Comparison of ENCODE assay signal across 8 cellular contexts in genomic region chr13:98476538-98476966, GRCh38.
DNase-seq lines count a peak whose midpoint lies in the region; ATAC-seq, FAIRE-seq and TF ChIP-seq lines count a peak whose summit lies in the region.

No MANE protein-coding gene starts in this region.

- H3K4me3 Mint-ChIP-seq in astrocyte (ENCODE audit: unreplicated experiment) = peak overlapping the region; percentile 76

- H3K4me2 ChIP-seq in astrocyte (ENCODE audit: low read length) = peak overlapping the region; percentile 75

- H3K4me1 Mint-ChIP-seq in astrocyte (ENCODE audit: low read depth, unreplicated experiment) = peaks cover 53% of the 10 kb centered on the region

- no peaks in the 10 kb centered on the region for H3K9me3 ChIP-seq in astrocyte (ENCODE audit: insufficient read depth, low read depth, low read length)
- H3K9me3 ChIP-seq in left lung = no peaks in the 10 kb centered on the region

- H3K36me3 ChIP-seq in astrocyte (ENCODE audit: insufficient read depth, low read length) (peaks cover 7% of the 10 kb centered on the region), left lung (peaks cover 0 to 37% of the 10 kb centered on the region in 2 donors)

- H3K36me3 Mint-ChIP-seq in astrocyte (ENCODE audit: low read depth, unreplicated experiment) = peaks cover 19% of the 10 kb centered on the region

- DNase-seq in AG08395 (ENCODE audit: low spot score) = peak; percentile 95
- DNase-seq in T-helper 22 cell (ENCODE audit: low read depth) = peak; percentile 89
- peak; percentile 94 for DNase-seq in astrocyte (ENCODE audit: low read depth)
- DNase-seq in left lung = peak; percentile 77 to 88
- peak; percentile 83 to 87 for DNase-seq in stimulated activated CD8-positive, alpha-beta memory T cell treated with anti-CD3 and anti-CD28 coated beads, Interleukin-15, amount 100 ng/mL, for 48 hours (ENCODE audit: low read depth in 2 of 2)
- no peak for DNase-seq in NCI-H2171 (lab: John Stamatoyannopoulos, UW)

- peak; percentile 94 for ATAC-seq in GM19372 (IDR thresholded peaks at IDR 0.05; ENCODE audit: low read depth, unreplicated experiment)
- peak; percentile 85 for ATAC-seq in HG03457 (IDR thresholded peaks at IDR 0.05; ENCODE audit: unreplicated experiment)
- ATAC-seq in left lung = peak; percentile 62

- H3K27me3 ChIP-seq in astrocyte (ENCODE audit: insufficient read depth, low read length) (no peaks in the 10 kb centered on the region), left lung (no peaks in the 10 kb centered on the region)

- H3K4me3 ChIP-seq in astrocyte (ENCODE audit: insufficient read depth, low read depth, low read length) (no peak overlapping the region), left lung (no peak overlapping the region)

- H3K27ac Mint-ChIP-seq in astrocyte (ENCODE audit: unreplicated experiment) = peak overlapping the region; percentile 100

- H3K9me3 Mint-ChIP-seq in astrocyte (ENCODE audit: unreplicated experiment) = no peaks in the 10 kb centered on the region

- peaks cover 63% of the 10 kb centered on the region for H3K79me2 ChIP-seq in astrocyte (ENCODE audit: insufficient read depth, low read length)

- intact Hi-C loops in left lung (cut with DNase I) = loop anchor here in 1 of 2 donors (10.0 kb wide), 1 partner anchor 98 kb away; the partner anchor contains the start of gene STK24

- H4K20me1 ChIP-seq in astrocyte (ENCODE audit: insufficient read depth, low read length) = no peaks in the 10 kb centered on the region

- H3K27me3 Mint-ChIP-seq in astrocyte (ENCODE audit: low read depth, unreplicated experiment) = no peaks in the 10 kb centered on the region

- FAIRE-seq in astrocyte (lab: Jason Lieb, UNC) = peak; percentile 95

- H3K9ac ChIP-seq in astrocyte (ENCODE audit: low read length) = peak overlapping the region; percentile 56

- H3K4me1 ChIP-seq in astrocyte (ENCODE audit: insufficient read depth, low read length) = peaks cover 46% of the 10 kb centered on the region
- H3K4me1 ChIP-seq in left lung = peaks cover 6 to 78% of the 10 kb centered on the region in 2 donors

- H2AFZ ChIP-seq in astrocyte (ENCODE audit: low read depth, low read length) = no peak overlapping the region

- peak overlapping the region; percentile 82 for H3K27ac ChIP-seq in astrocyte (ENCODE audit: low read depth, low read length)
- peak overlapping the region in 1 of 2 donors; percentile 74 for H3K27ac ChIP-seq in left lung

- TF ChIP-seq CTCF in astrocyte (IDR thresholded peaks at IDR 0.05; ENCODE audit: insufficient read depth, low read depth, low read length) (no peak), left lung (IDR thresholded peaks at IDR 0.05) (no peak)
